17 cellular contexts compared by ENCODE assay signal in genomic region chr4:122917731-122918130, GRCh38.
"Had no signal": no experiment of that assay in that cellular context is flagged by ENCODE, and none has a peak within 500 bp of the region (broad histone marks: within the 10 kb centered on the region; RNA-seq: fewer than 3 reads in every experiment).

No MANE protein-coding gene starts in this region.

- H3K36me3 ChIP-seq: vagina had no signal

- H3K9me3 Mint-ChIP-seq: activated B cell treated with CpG ODN at 0.5 μM for 24 hours; activated CD4-positive, alpha-beta T cell treated with anti-CD3 and anti-CD28 coated beads, Interleukin-2, amount 10 ng/mL, durations not matched to agents 24 days and 14 days; activated naive CD8-positive, alpha-beta T cell treated with anti-CD3 and anti-CD28 coated beads, Interleukin-2, amount 10 ng/mL, durations not matched to agents 7 days and 5 days; natural killer cell treated with Interleukin-12 subunit alpha and Interleukin-12 subunit beta and Interleukin-15 and Interleukin-18, amount 100 ng/mL, for 72 hours had no signal

- H3K36me3 Mint-ChIP-seq: natural killer cell treated with Interleukin-12 subunit alpha and Interleukin-12 subunit beta and Interleukin-15 and Interleukin-18, amount 100 ng/mL, for 72 hours had no signal

- H3K9me3 ChIP-seq: esophagus muscularis mucosa, tibial nerve, vagina had no signal

- H3K4me3 Mint-ChIP-seq: activated B cell treated with CpG ODN at 0.5 μM for 24 hours; activated CD4-positive, alpha-beta T cell treated with anti-CD3 and anti-CD28 coated beads, Interleukin-2, amount 10 ng/mL, durations not matched to agents 24 days and 14 days; activated naive CD8-positive, alpha-beta T cell treated with anti-CD3 and anti-CD28 coated beads, Interleukin-2, amount 10 ng/mL, durations not matched to agents 7 days and 5 days; natural killer cell treated with Interleukin-12 subunit alpha and Interleukin-12 subunit beta and Interleukin-15 and Interleukin-18, amount 100 ng/mL, for 72 hours had no signal

- H3K27me3 ChIP-seq: esophagus muscularis mucosa, tibial nerve, vagina had no signal

- H3K27ac Mint-ChIP-seq: activated B cell treated with CpG ODN at 0.5 μM for 24 hours; activated CD4-positive, alpha-beta T cell treated with anti-CD3 and anti-CD28 coated beads, Interleukin-2, amount 10 ng/mL, durations not matched to agents 24 days and 14 days; activated naive CD8-positive, alpha-beta T cell treated with anti-CD3 and anti-CD28 coated beads, Interleukin-2, amount 10 ng/mL, durations not matched to agents 7 days and 5 days; natural killer cell treated with Interleukin-12 subunit alpha and Interleukin-12 subunit beta and Interleukin-15 and Interleukin-18, amount 100 ng/mL, for 72 hours had no signal

- ATAC-seq: natural killer cell treated with Interleukin-12 subunit alpha and Interleukin-12 subunit beta and Interleukin-15 and Interleukin-18, amount 100 ng/mL, for 72 hours; right cardiac atrium had no signal

- H3K4me3 ChIP-seq: esophagus muscularis mucosa, tibial nerve, vagina had no signal

- H3K27ac ChIP-seq: esophagus muscularis mucosa, tibial nerve, vagina had no signal

- H3K27me3 Mint-ChIP-seq: activated B cell treated with CpG ODN at 0.5 μM for 24 hours; activated CD4-positive, alpha-beta T cell treated with anti-CD3 and anti-CD28 coated beads, Interleukin-2, amount 10 ng/mL, durations not matched to agents 24 days and 14 days; activated naive CD8-positive, alpha-beta T cell treated with anti-CD3 and anti-CD28 coated beads, Interleukin-2, amount 10 ng/mL, durations not matched to agents 7 days and 5 days; natural killer cell treated with Interleukin-12 subunit alpha and Interleukin-12 subunit beta and Interleukin-15 and Interleukin-18, amount 100 ng/mL, for 72 hours had no signal

- DNase-seq: activated B cell treated with CpG ODN at 0.5 μM for 24 hours; activated CD4-positive, alpha-beta T cell treated with anti-CD3 and anti-CD28 coated beads, Interleukin-2, amount 10 ng/mL, durations not matched to agents 24 days and 14 days; activated CD8-positive, alpha-beta memory T cell treated with anti-CD3 and anti-CD28 coated beads for 24 hours; activated naive CD4-positive, alpha-beta T cell; activated naive CD8-positive, alpha-beta T cell treated with anti-CD3 and anti-CD28 coated beads, Interleukin-2, amount 10 ng/mL, durations not matched to agents 7 days and 5 days; aorta; head of caudate nucleus; mesendoderm; right cardiac atrium; small intestine; stimulated activated CD4-positive, alpha-beta T cell treated with anti-CD3 and anti-CD28 coated beads, Interleukin-4, amount 100 ng/mL, for 24 hours; stimulated activated naive CD4-positive, alpha-beta T cell; substantia nigra had no signal
